Comparison of ENCODE assay signal across 21 cellular contexts in the genomic region with DNA sequence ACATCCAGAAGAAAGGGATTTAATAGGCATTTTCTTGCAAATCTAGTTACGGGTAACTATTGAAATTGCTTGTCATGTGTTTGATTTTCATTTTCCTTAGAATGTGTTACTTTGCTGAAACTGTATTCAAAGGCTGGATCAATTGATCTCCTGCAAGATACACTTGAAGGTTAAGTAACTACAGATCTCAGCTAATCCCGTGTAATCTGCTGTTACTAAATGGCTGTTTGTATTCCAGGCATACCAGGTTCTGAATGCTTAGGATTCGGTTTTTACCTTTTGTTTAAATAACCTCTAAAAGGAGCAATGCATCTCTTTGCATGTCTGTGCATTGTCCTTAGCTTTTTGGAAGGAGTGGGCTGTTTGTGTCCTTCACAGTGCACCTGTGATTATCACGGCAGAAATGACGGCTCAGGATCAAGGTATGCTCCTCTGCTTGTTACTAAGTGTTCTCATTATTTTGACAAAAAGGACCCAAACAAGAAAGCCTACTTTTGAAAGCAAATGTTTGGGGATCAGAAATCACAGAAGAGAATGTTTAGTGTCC. TPM values are rescaled to one million over a fixed set of nuclear protein-coding genes. Genes with fewer than 3 reads are reported as not detected.
"Had no signal": no experiment of that assay in that cellular context is flagged by ENCODE, and none has a peak within 500 bp of the region (broad histone marks: within the 10 kb centered on the region; RNA-seq: fewer than 3 reads in every experiment).

TSS of gene LRIT3 (plus strand) at position 212 of the 547 bp plus-strand sequence. CDS start at position 307, 95 bp downstream.

- H3K36me3 ChIP-seq: esophagus squamous epithelium, left lung, lower lobe of right lung, ovary, thyroid gland had no signal

- H3K27ac ChIP-seq: dorsolateral prefrontal cortex, esophagus squamous epithelium, gastroesophageal sphincter, left lung, lower lobe of right lung, ovary, suprapubic skin, thyroid gland had no signal

- ATAC-seq: gastroesophageal sphincter; left lung; lower lobe of right lung; naive thymus-derived CD4-positive, alpha-beta T cell; right cardiac atrium; stimulated activated effector memory CD8-positive, alpha-beta T cell treated with anti-CD3 and anti-CD28 coated beads, Interleukin-12 subunit alpha, Interleukin-12 subunit beta, amount 100 ng/mL, for 72 hours; stimulated activated naive CD8-positive, alpha-beta T cell treated with anti-CD3 and anti-CD28 coated beads, Interleukin-15, Interleukin-2, amounts not matched to agents 100 U/mL and 50 U/mL, for 24 hours had no signal

- H3K4me1 ChIP-seq: esophagus squamous epithelium, gastroesophageal sphincter, left lung, lower lobe of right lung, suprapubic skin, thyroid gland had no signal

- H3K27me3 ChIP-seq: dorsolateral prefrontal cortex, esophagus squamous epithelium, gastroesophageal sphincter, left lung, ovary, suprapubic skin, thyroid gland had no signal

- H3K9me3 ChIP-seq: esophagus squamous epithelium, gastroesophageal sphincter, left lung, lower lobe of right lung, ovary, suprapubic skin, thyroid gland had no signal

- H3K4me3 ChIP-seq: dorsolateral prefrontal cortex, esophagus squamous epithelium, gastroesophageal sphincter, left lung, lower lobe of right lung, ovary, suprapubic skin, thyroid gland had no signal

- DNase-seq: cortex of kidney; dorsolateral prefrontal cortex; effector memory CD4-positive, alpha-beta T cell; esophagus squamous epithelium; foreskin fibroblast; glutamatergic neuron; immature natural killer cell; left lung; lower lobe of right lung; naive thymus-derived CD4-positive, alpha-beta T cell; nephron progenitor cell; ovary; right cardiac atrium; stimulated activated CD4-positive, alpha-beta T cell treated with anti-CD3 and anti-CD28 coated beads, Interleukin-4, amount 100 ng/mL, for 1 hour; stimulated activated CD8-positive, alpha-beta memory T cell treated with anti-CD3 and anti-CD28 coated beads, Interleukin-4, amount 100 ng/mL, for 48 hours; stimulated activated naive CD8-positive, alpha-beta T cell treated with anti-CD3 and anti-CD28 coated beads, Interleukin-15, Interleukin-2, amounts not matched to agents 100 U/mL and 50 U/mL, for 24 hours; thyroid gland had no signal

RNA-seq across cellular contexts. Expression of gene LRIT3, which starts in this region (rescaled TPM):
- total RNA-seq: epithelial cell of proximal tubule had no signal
- polyA plus RNA-seq: immature natural killer cell had no signal
